ENCODE assay signal across 5 cellular contexts in genomic region chr1:39871043-39871442, GRCh38. TPM values are rescaled to one million over a fixed set of nuclear protein-coding genes. Genes with fewer than 3 reads are reported as not detected.
DNase-seq lines count a peak whose midpoint lies in the region; ATAC-seq, FAIRE-seq and TF ChIP-seq lines count a peak whose summit lies in the region.
"Not testable (repeated sequence)": the region's sequence is repeated elsewhere in the genome, so short reads cannot be mapped to it uniquely, and the experiment has no call there.

No MANE protein-coding gene starts in this region.

- ATAC-seq in SK-N-SH treated with all-trans-retinoic acid at 6 μM for 48 hours; effector memory CD8-positive, alpha-beta T cell (replicated peaks): not testable (repeated sequence)

- peak; percentile 44 for FAIRE-seq in GM12892 (lab: Jason Lieb, UNC)

- H3K4me3 Mint-ChIP-seq in MCF 10A (ENCODE audit: unreplicated experiment); effector memory CD8-positive, alpha-beta T cell: not testable (repeated sequence)

- not testable (repeated sequence) for DNase-seq in GM12892 (ENCODE audit: insufficient read length); MCF 10A (ENCODE audit: unreplicated experiment); effector memory CD8-positive, alpha-beta T cell
- peak; percentile 12 for DNase-seq in islet precursor cell

- not testable (repeated sequence) for H3K9me3 Mint-ChIP-seq in MCF 10A (ENCODE audit: unreplicated experiment); effector memory CD8-positive, alpha-beta T cell

- not testable (repeated sequence) for BruUV-seq in MCF 10A (replicated peaks; lab: Mats Ljungman, UMichigan)

- intact Hi-C loops in MCF 10A (cut with micrococcal nuclease), result not testable (repeated sequence)

- not testable (repeated sequence) for TF ChIP-seq CTCF in MCF 10A (IDR thresholded peaks at IDR 0.05; ENCODE audit: unreplicated experiment)

- TF ChIP-seq POLR2A in GM12892 (IDR thresholded peaks at IDR 0.05; ENCODE audit: low read depth, low read length), result not testable (repeated sequence)

- H3K4me1 Mint-ChIP-seq in MCF 10A (ENCODE audit: insufficient read depth, unreplicated experiment), result peaks cover 10% of the 10 kb centered on the region
- H3K4me1 Mint-ChIP-seq in effector memory CD8-positive, alpha-beta T cell (ENCODE audit: low read depth in 2 of 2), result peaks cover 12 to 26% of the 10 kb centered on the region in 2 donors

- peaks cover 18% of the 10 kb centered on the region for H3K36me3 Mint-ChIP-seq in MCF 10A (ENCODE audit: insufficient read depth, unreplicated experiment)
- not testable (repeated sequence) for H3K36me3 Mint-ChIP-seq in effector memory CD8-positive, alpha-beta T cell (ENCODE audit: insufficient read depth)

- CTCF ChIA-PET in MCF 10A (lab: Yijun Ruan, JAX), result interaction anchor here (0.6 to 2.8 kb wide), 3 partner anchors 31 to 1662 kb away, joined by 3 to 9 read pairs (median 3); partner anchors contain the start of gene MYCL

- POLR2A ChIA-PET in MCF 10A (lab: Yijun Ruan, JAX), result interaction anchor here (0.6 kb wide), 1 partner anchor 12 kb away, joined by 4 read pairs; the partner anchor contains the start of gene TRIT1

- peak overlapping the region; percentile 27 for H3K27ac Mint-ChIP-seq in MCF 10A (ENCODE audit: low read depth, unreplicated experiment)
- peak overlapping the region; percentile 38 to 41 for H3K27ac Mint-ChIP-seq in effector memory CD8-positive, alpha-beta T cell

- H3K27me3 Mint-ChIP-seq in MCF 10A (ENCODE audit: insufficient read depth, unreplicated experiment); effector memory CD8-positive, alpha-beta T cell: not testable (repeated sequence)

TF ChIP-seq in SK-N-SH treated with all-trans-retinoic acid at 6 μM for 48 hours, 23 proteins besides CTCF, POLR2A, EP300 and RAD21:
- TF ChIP-seq ZNF8 (CRISPR knock-in tag; IDR thresholded peaks at IDR 0.05), result peak; percentile 95
TF ChIP-seq in SK-N-SH treated with all-trans-retinoic acid at 6 μM for 48 hours: peak in this region for 1; not testable (repeated sequence) for 22.

RNA-seq across cellular contexts. Expression of gene TRIT1, which starts 12.3 kb away (rescaled TPM):
- 26.9 TPM for polyA plus RNA-seq in GM12892 (2012; ENCODE audit: missing spikeins)
- 27.4 and 30.6 TPM in 2 replicates for total RNA-seq in MCF 10A (2022)

RNA-seq across cellular contexts. Expression of gene MYCL, which starts 30.7 kb away (rescaled TPM):
- 2.0 TPM for polyA plus RNA-seq in GM12892 (2012; ENCODE audit: missing spikeins)
- total RNA-seq in MCF 10A (2022), result 0.63 and 1.1 TPM in 2 replicates
